In the genomic region with DNA sequence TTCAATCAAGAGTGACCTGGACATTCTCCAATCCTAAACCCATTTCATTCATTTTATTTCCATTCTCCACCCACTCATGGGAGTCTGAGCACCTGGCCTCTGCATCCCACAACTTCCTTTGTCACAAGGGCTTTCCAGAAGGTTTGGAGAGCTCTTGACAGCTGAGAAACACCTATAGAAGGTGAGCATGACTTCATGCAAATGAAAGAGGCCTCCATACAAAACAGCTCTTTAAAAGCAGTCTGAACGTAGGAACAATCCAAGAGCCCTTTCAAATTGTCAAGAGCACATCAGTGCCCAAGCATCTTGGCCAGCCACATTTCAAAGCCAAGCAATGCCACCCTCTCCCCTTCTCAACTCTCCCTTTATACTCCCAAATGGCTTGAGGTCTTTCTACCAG, we compare ENCODE assay signal across 35 cellular contexts.
"Had no signal": no experiment of that assay in that cellular context is flagged by ENCODE, and none has a peak within 500 bp of the region (broad histone marks: within the 10 kb centered on the region; RNA-seq: fewer than 3 reads in every experiment).

No MANE protein-coding gene starts in this region.

- H3K27ac ChIP-seq: KMS-11 had no signal

- H3K36me3 ChIP-seq: MG63 had no signal

- H3K9ac ChIP-seq: KMS-11 had no signal

- H3K4me2 ChIP-seq: KMS-11 had no signal

- H3K9me3 ChIP-seq: MG63 had no signal

- H3K4me3 ChIP-seq: MG63 had no signal

- DNase-seq: Karpas-422, Kasumi-1, MG63, MM.1S, MV-4-11, NCI-H1048, NCI-H1092, NCI-H1092 treated with DMSO at 0.1 percent for 48 hours, NCI-H1105, NCI-H1105 treated with DMSO at 0.1 percent for 48 hours, NCI-H1417, NCI-H1417 treated with DMSO at 0.1 percent for 48 hours, NCI-H1436, NCI-H1436 treated with DMSO at 0.1 percent for 48 hours, NCI-H146, NCI-H1694, NCI-H1694 treated with DMSO at 0.1 percent for 48 hours, NCI-H187, NCI-H187 treated with DMSO at 0.1 percent for 48 hours, NCI-H1930, NCI-H2029, NCI-H2029 treated with DMSO at 0.1 percent for 48 hours, NCI-H2081, NCI-H2081 treated with DMSO at 0.1 percent for 48 hours, NCI-H2107, NCI-H2171, NCI-H2171 treated with DMSO at 0.1 percent for 48 hours, NCI-H2227 treated with DMSO at 0.1 percent for 48 hours, NCI-H226, NCI-H345, NCI-H446, NCI-H446 treated with DMSO at 0.1 percent for 48 hours, NCI-H510A, NCI-H510A treated with DMSO at 0.1 percent for 48 hours had no signal

- H3K27me3 ChIP-seq: MG63 had no signal
